Comparison of ENCODE assay signal across 10 cellular contexts in genomic region chrX:68490644-68491043, GRCh38. TPM values are rescaled to one million over a fixed set of nuclear protein-coding genes. Genes with fewer than 3 reads are reported as not detected.
A peak's percentile ranks its signal among the peaks of the same experiment; 100 is the strongest.
DNase-seq lines count a peak whose midpoint lies in the region; ATAC-seq and TF ChIP-seq lines count a peak whose summit lies in the region.
"Had no signal": no experiment of that assay in that cellular context is flagged by ENCODE, and none has a peak within 500 bp of the region (broad histone marks: within the 10 kb centered on the region; RNA-seq: fewer than 3 reads in every experiment).

No MANE protein-coding gene starts in this region.

- H3K36me3 Mint-ChIP-seq in activated T-helper 17 cell treated with anti-CD3 and anti-CD28 coated beads, Interleukin-2, amount 50 U/mL, for 72 hours (ENCODE audit: low read depth) = no peaks in the 10 kb centered on the region
- H3K36me3 Mint-ChIP-seq: activated naive CD8-positive, alpha-beta T cell had no signal

- TF ChIP-seq POLR2A in testis (IDR thresholded peaks at IDR 0.05) = no peak

- H3K56ac ChIP-seq in mesendoderm (ENCODE audit: low read length) = no peak overlapping the region

- TF ChIP-seq CTCF in GM12864 (IDR thresholded peaks at IDR 0.05; ENCODE audit: low read depth, low read length, missing control alignments) (peak; percentile 21), testis (IDR thresholded peaks at IDR 0.05) (no peak)

- no peaks in the 10 kb centered on the region for H3K79me1 ChIP-seq in mesendoderm (ENCODE audit: low read length)

- H3K4ac ChIP-seq in mesendoderm (ENCODE audit: low read depth, low read length) = no peak overlapping the region

- no peak overlapping the region for H3K18ac ChIP-seq in mesendoderm (ENCODE audit: low read length)

- no peak overlapping the region for H2BK15ac ChIP-seq in mesendoderm (replicated peaks; ENCODE audit: low read depth)

- no peak overlapping the region for H2BK120ac ChIP-seq in mesendoderm (ENCODE audit: low read depth, low read length)

- H3K4me1 ChIP-seq in mesendoderm (ENCODE audit: control insufficient read depth, low read depth, low read length) (no peaks in the 10 kb centered on the region), testis (no peaks in the 10 kb centered on the region)
- H3K4me1 ChIP-seq: parathyroid adenoma had no signal

- H2BK5ac ChIP-seq in mesendoderm (ENCODE audit: low read length) = no peak overlapping the region

- H3K4me3 Mint-ChIP-seq in activated T-helper 17 cell treated with anti-CD3 and anti-CD28 coated beads, Interleukin-2, amount 50 U/mL, for 72 hours = peak overlapping the region; percentile 42
- H3K4me3 Mint-ChIP-seq: activated naive CD8-positive, alpha-beta T cell had no signal

- no peaks in the 10 kb centered on the region for H3K9me3 ChIP-seq in testis

- H3K4me2 ChIP-seq in mesendoderm (ENCODE audit: low read length) = no peak overlapping the region

- H3K4me3 ChIP-seq in GM12864 (ENCODE audit: low read depth, low read length) = no peak overlapping the region
- H3K4me3 ChIP-seq in mesendoderm (ENCODE audit: low read length) = no peak overlapping the region
- H3K4me3 ChIP-seq in testis = no peak overlapping the region

- H4K5ac ChIP-seq in mesendoderm (ENCODE audit: low read length) = no peak overlapping the region

- no peaks in the 10 kb centered on the region for H3K79me2 ChIP-seq in mesendoderm (ENCODE audit: control insufficient read depth, insufficient read depth, low read length)
- H3K79me2 ChIP-seq: parathyroid adenoma had no signal

- H2AK5ac ChIP-seq in mesendoderm (ENCODE audit: low read length) = no peak overlapping the region

- ATAC-seq in HG03095 (IDR thresholded peaks at IDR 0.05; ENCODE audit: unreplicated experiment) (peak; percentile 50), HG02763 (IDR thresholded peaks at IDR 0.05; ENCODE audit: unreplicated experiment) (no peak)
- no peak for ATAC-seq in activated T-helper 17 cell treated with anti-CD3 and anti-CD28 coated beads, Interleukin-2, amount 50 U/mL, for 72 hours (replicated peaks)

- H3K27me3 Mint-ChIP-seq in activated T-helper 17 cell treated with anti-CD3 and anti-CD28 coated beads, Interleukin-2, amount 50 U/mL, for 72 hours = peaks cover 5% of the 10 kb centered on the region
- H3K27me3 Mint-ChIP-seq: activated naive CD8-positive, alpha-beta T cell had no signal

- H3K27me3 ChIP-seq in mesendoderm (ENCODE audit: insufficient read depth, low read length, poor library complexity) (no peaks in the 10 kb centered on the region), testis (no peaks in the 10 kb centered on the region)

- H3K27ac Mint-ChIP-seq in activated T-helper 17 cell treated with anti-CD3 and anti-CD28 coated beads, Interleukin-2, amount 50 U/mL, for 72 hours = no peak overlapping the region
- H3K27ac Mint-ChIP-seq: activated naive CD8-positive, alpha-beta T cell had no signal

- no peaks in the 10 kb centered on the region for H3K9me3 Mint-ChIP-seq in activated T-helper 17 cell treated with anti-CD3 and anti-CD28 coated beads, Interleukin-2, amount 50 U/mL, for 72 hours

- in situ Hi-C loops in G401 (cut with HindIII; ENCODE audit: low sequenced_read_pairs) = no loop called here

- H4K8ac ChIP-seq in mesendoderm (ENCODE audit: low read depth, low read length) = no peak overlapping the region

- no peak for DNase-seq in GM12864 (ENCODE audit: low read depth)
- peak; percentile 34 for DNase-seq in mesendoderm
- no peak for DNase-seq in testis
- DNase-seq in activated CD4-positive, alpha-beta T cell treated with anti-CD3 and anti-CD28 coated beads for 48 hours = no peak
- DNase-seq in G401 (ENCODE audit: low spot score) = no peak

- H3K36me3 ChIP-seq in mesendoderm (ENCODE audit: control insufficient read depth, insufficient read depth, low read length) (no peaks in the 10 kb centered on the region), testis (ENCODE audit: low read depth, missing control alignments) (no peaks in the 10 kb centered on the region)

- H3K4me1 Mint-ChIP-seq in activated T-helper 17 cell treated with anti-CD3 and anti-CD28 coated beads, Interleukin-2, amount 50 U/mL, for 72 hours = no peaks in the 10 kb centered on the region

- no peak overlapping the region for H3K23ac ChIP-seq in mesendoderm (ENCODE audit: low read length)

- no peak overlapping the region for H3K9ac ChIP-seq in mesendoderm (ENCODE audit: low read length)
- H3K9ac ChIP-seq: parathyroid adenoma had no signal

- intact Hi-C loops in testis (cut with DNase I; ENCODE audit: low total_unique reads) = no loop called here

- H3K27ac ChIP-seq in mesendoderm (ENCODE audit: low read depth, low read length) (no peak overlapping the region), testis (no peak overlapping the region)
- H3K27ac ChIP-seq: parathyroid adenoma had no signal

RNA-seq across cellular contexts. Expression of gene YIPF6, which starts 8.2 kb away (rescaled TPM):
- total RNA-seq in activated T-helper 17 cell treated with anti-CD3 and anti-CD28 coated beads, Interleukin-2, amount 50 U/mL, for 72 hours = 10 to 100 TPM; 21.2 to 25.8 TPM
- 12.3 TPM for polyA plus RNA-seq in mesendoderm (2013, experiment 1 of 2)
- 12.6 TPM for polyA plus RNA-seq in mesendoderm (2013, experiment 2 of 2)
- 10 to 100 TPM; 30.5 to 35.7 TPM for total RNA-seq in testis
- polyA plus RNA-seq in testis (ENCODE audit: insufficient read depth, low read depth, low replicate concordance) = 16.2 TPM
- total RNA-seq in G401 (2014; rRNA removed; shearing (Covaris generic)) = 9.4 and 15.7 TPM in 2 replicates

RNA-seq across cellular contexts. Expression of gene OPHN1, which starts 57.3 kb away (rescaled TPM):
- under 1 TPM; 0.22 to 0.95 TPM for total RNA-seq in activated T-helper 17 cell treated with anti-CD3 and anti-CD28 coated beads, Interleukin-2, amount 50 U/mL, for 72 hours
- 0.95 TPM for polyA plus RNA-seq in mesendoderm (2013, experiment 1 of 2)
- polyA plus RNA-seq in mesendoderm (2013, experiment 2 of 2) = 1.3 TPM
- total RNA-seq in testis = 1 to 10 TPM; 5.5 to 5.7 TPM
- 2.3 TPM for polyA plus RNA-seq in testis (ENCODE audit: insufficient read depth, low read depth, low replicate concordance)
- 1.7 and 3.9 TPM in 2 replicates for total RNA-seq in G401 (2014; rRNA removed; shearing (Covaris generic))
